ENCODE assay signal across 9 cellular contexts in genomic region chr11:9565822-9566560, GRCh38. TPM values are rescaled to one million over a fixed set of nuclear protein-coding genes. Genes with fewer than 3 reads are reported as not detected.
DNase-seq lines count a peak whose midpoint lies in the region; ATAC-seq and TF ChIP-seq lines count a peak whose summit lies in the region.
"Had no signal": no experiment of that assay in that cellular context is flagged by ENCODE, and none has a peak within 500 bp of the region (broad histone marks: within the 10 kb centered on the region; RNA-seq: fewer than 3 reads in every experiment).

No MANE protein-coding gene starts in this region.

- H3K36me3 Mint-ChIP-seq in H9 (ENCODE audit: insufficient read depth in 1 of 3, low read depth in 3 of 3) = peaks cover 7 to 13% (median 8%) of the 10 kb centered on the region in 3 experiments; a peak in 6 of 7 replicates

- no peak overlapping the region; the same call in 1 of the 2 replicates for H3K4ac ChIP-seq in H9 (ENCODE audit: low read depth, low read length)

- no peak overlapping the region for H2BK12ac ChIP-seq in H9 (ENCODE audit: insufficient read length, low read depth, low read length)

- 0 out of 2 replicates have a peak overlapping the region, but pooled peaks have one; percentile 27 for H3K4me3 ChIP-seq in GM08714 (ENCODE audit: low read length)
- peak overlapping the region; percentile 46 for H3K4me3 ChIP-seq in Karpas-422 (ENCODE audit: low read length)
- H3K4me3 ChIP-seq in body of pancreas = no peak overlapping the region

- DNase-seq in H9 (peak; percentile 89), Karpas-422 (peak; percentile 86), SKM-1 treated with dmso at 0.1 percent for 144 hours (lab: John Stamatoyannopoulos, UW; ENCODE audit: unreplicated experiment) (peak; percentile 73), body of pancreas (peak; percentile 26 to 66 (median 47)), inferior parietal cortex (ENCODE audit: extremely low spot score) (peak; percentile 55), NCI-H1092 (lab: John Stamatoyannopoulos, UW) (no peak)
- peak; percentile 45 for DNase-seq in stimulated activated CD4-positive, alpha-beta T cell treated with anti-CD3 and anti-CD28 coated beads, Interleukin-2, amount 100 ng/mL, for 4 hours (ENCODE audit: low read depth)

- H2BK120ac ChIP-seq in H9 (ENCODE audit: low read depth, low read length, poor library complexity, severe bottlenecking) = peak overlapping the region; percentile 42

- H4K8ac ChIP-seq in H9 (replicated peaks; ENCODE audit: insufficient read length, low read depth, low read length) = no peak overlapping the region

- no peaks in the 10 kb centered on the region for H3K23me2 ChIP-seq in H9 (ENCODE audit: insufficient read length, low read depth, low read length, poor library complexity, severe bottlenecking)

- H3K27ac ChIP-seq in H9 (ENCODE audit: insufficient read length, low read depth, low read length) (peak overlapping the region; percentile 65), Karpas-422 (ENCODE audit: low read length) (peak overlapping the region; percentile 97), body of pancreas (peak overlapping the region; percentile 66 to 89 (median 80))

- H4K91ac ChIP-seq in H9 (ENCODE audit: insufficient read length, low read depth, low read length) = no peak overlapping the region

- peak overlapping the region; percentile 36 for H3T11ph ChIP-seq in H9 (ENCODE audit: low read length)

- peak; percentile 68 for ATAC-seq in body of pancreas

- no peaks in the 10 kb centered on the region for H3K27me3 ChIP-seq in H9 (ENCODE audit: insufficient read depth, low read length)
- H3K27me3 ChIP-seq in Karpas-422 (ENCODE audit: low read length) = no peaks in the 10 kb centered on the region
- no peaks in the 10 kb centered on the region for H3K27me3 ChIP-seq in body of pancreas

- peak in 1 of 3 donors; percentile 31 for TF ChIP-seq POLR2A in body of pancreas (IDR thresholded peaks at IDR 0.05)

- no peak overlapping the region for H4K5ac ChIP-seq in H9 (ENCODE audit: insufficient read length, low read depth, low read length)

- no peak overlapping the region for H2BK15ac ChIP-seq in H9 (ENCODE audit: low read depth, low read length)

- H3K36me3 ChIP-seq in Karpas-422 (ENCODE audit: insufficient read depth, low read length) (no peaks in the 10 kb centered on the region), body of pancreas (replicated peaks in 1 of 2; ENCODE audit: insufficient read depth in 1 of 2, low read depth in 2 of 2) (no peaks in the 10 kb centered on the region)

- no peaks in the 10 kb centered on the region for H3K79me1 ChIP-seq in H9 (ENCODE audit: insufficient read depth, low read depth, low read length, poor library complexity, severe bottlenecking)

- no peak overlapping the region for H2BK20ac ChIP-seq in H9 (ENCODE audit: low read depth, low read length, poor library complexity, severe bottlenecking)

- TF ChIP-seq CTCF in H9 (conservative IDR thresholded peaks at IDR 0.05) (no peak), body of pancreas (IDR thresholded peaks at IDR 0.05) (no peak)

- H3K79me2 ChIP-seq in H9 (ENCODE audit: insufficient read depth, low read length) (no peaks in the 10 kb centered on the region), Karpas-422 (ENCODE audit: low read length) (no peaks in the 10 kb centered on the region)

- H3K27ac Mint-ChIP-seq in H9 = peak overlapping the region; percentile 80 to 95 (median 91)

- no peak overlapping the region for H2BK5ac ChIP-seq in H9 (ENCODE audit: insufficient read length, low read length)

- H3K9ac ChIP-seq in H9 (ENCODE audit: extremely low read depth, insufficient read length, low read length) = no peak overlapping the region
- peak overlapping the region; percentile 63 for H3K9ac ChIP-seq in Karpas-422 (ENCODE audit: low read length)

- WGBS in H9 (ENCODE audit: extremely low coverage, insufficient read length, low lambda C conversion rate) = no CpG with 5 or more reads among the region's 7 CpGs
- WGBS in body of pancreas, 2 donors = 22 to 24% methylated on average over 7 of the region's 7 CpGs

- H2AFZ ChIP-seq in H9 (ENCODE audit: low read length) = no peak overlapping the region
- peak overlapping the region; percentile 2 for H2AFZ ChIP-seq in Karpas-422 (ENCODE audit: low read length)

- H2AK5ac ChIP-seq in H9 (ENCODE audit: insufficient read length, low read length) = no peak overlapping the region

- peaks cover 40 to 46% of the 10 kb centered on the region in 2 experiments for H3K4me1 Mint-ChIP-seq in H9
- H3K4me1 Mint-ChIP-seq: immature natural killer cell had no signal

- peaks cover 10% of the 10 kb centered on the region in 2 experiments for H3K9me3 Mint-ChIP-seq in H9

- peak overlapping the region; percentile 74; the same call in 1 of the 2 replicates for H3K14ac ChIP-seq in H9 (ENCODE audit: insufficient read depth, low read length)

- peak overlapping the region; percentile 80 for H3K18ac ChIP-seq in H9 (ENCODE audit: insufficient read length, low read depth, low read length)

- no peak overlapping the region for H3K56ac ChIP-seq in H9 (ENCODE audit: insufficient read length, low read depth, low read length)

- intact Hi-C loops in body of pancreas (cut with DNase I) = no loop called here

- no peak overlapping the region for H3K4me2 ChIP-seq in H9 (ENCODE audit: insufficient read depth, insufficient read length, low read length)
- peak overlapping the region; percentile 61 for H3K4me2 ChIP-seq in Karpas-422 (ENCODE audit: low read depth, low read length, poor library complexity, severe bottlenecking)

- no peaks in the 10 kb centered on the region for H3K9me2 ChIP-seq in Karpas-422 (replicated peaks; ENCODE audit: insufficient read depth, low read length)

- no peaks in the 10 kb centered on the region for H3K27me3 Mint-ChIP-seq in H9 (ENCODE audit: low read depth)

- H3K23ac ChIP-seq in H9 (ENCODE audit: insufficient read length, low read depth, low read length) = no peak overlapping the region

- no peak overlapping the region; a peak in 1 of 5 replicates for H3K4me3 Mint-ChIP-seq in H9

- H3K9me3 ChIP-seq in H9 (ENCODE audit: control insufficient read depth, low read depth, low read length) = no peaks in the 10 kb centered on the region
- peaks cover 9% of the 10 kb centered on the region for H3K9me3 ChIP-seq in Karpas-422 (ENCODE audit: low read length)
- no peaks in the 10 kb centered on the region for H3K9me3 ChIP-seq in body of pancreas

- H4K20me1 ChIP-seq in H9 (ENCODE audit: control insufficient read depth, insufficient read depth, insufficient read length) (no peaks in the 10 kb centered on the region), Karpas-422 (ENCODE audit: insufficient read depth, low read depth, low read length) (no peaks in the 10 kb centered on the region)

- H3K4me1 ChIP-seq in H9 (ENCODE audit: insufficient read depth, low read length) (peaks cover 8% of the 10 kb centered on the region; the same call in 1 of the 2 replicates), Karpas-422 (ENCODE audit: low read length) (peaks cover 79% of the 10 kb centered on the region), body of pancreas (peaks cover 46% of the 10 kb centered on the region)

RNA-seq across cellular contexts. Expression of gene WEE1, which starts 7.5 kb away (rescaled TPM):
- 136 and 142 TPM in 2 replicates for total RNA-seq in H9 (2021)
- total RNA-seq in Karpas-422 (2014; rRNA removed; shearing (Covaris generic); ENCODE audit: low replicate concordance) = 74.0 and 107 TPM in 2 replicates
- 10 to 100 TPM; 11.2 to 16.8 TPM for total RNA-seq in body of pancreas

Comparison
In these comparisons a context has a peak if more than half of its experiments do, and no peak if none do; other contexts are left out.
1. H3K4me3 ChIP-seq: peak in GM08714 (single experiment) and Karpas-422 (single experiment); none in body of pancreas (0 of 2).
2. Peak in every context shown above with its lines, with median percentiles within 50 percentile points of each other: H3K27ac ChIP-seq.